19 cellular contexts compared by ENCODE assay signal in the genomic region with DNA sequence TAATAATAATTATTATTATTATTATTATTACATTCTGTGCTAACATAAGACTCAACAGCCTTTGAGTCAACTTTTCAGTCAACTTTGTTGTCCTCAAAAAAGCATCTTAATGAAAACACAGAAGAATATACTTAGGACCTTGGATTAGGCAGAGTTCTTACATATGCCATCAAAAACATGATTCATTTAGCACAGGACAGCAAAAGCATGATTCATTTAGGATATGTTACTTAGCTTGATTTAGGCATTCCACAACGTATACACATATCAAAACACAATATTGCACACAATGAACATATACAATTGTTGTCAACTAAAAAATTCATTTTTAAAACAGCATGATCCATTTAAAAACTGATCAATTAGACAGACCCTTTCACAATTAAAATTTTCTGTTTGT.
"Had no signal": no experiment of that assay in that cellular context is flagged by ENCODE, and none has a peak within 500 bp of the region (broad histone marks: within the 10 kb centered on the region; RNA-seq: fewer than 3 reads in every experiment).

No MANE protein-coding gene starts in this region.

- ATAC-seq: effector memory CD8-positive, alpha-beta T cell; gastrocnemius medialis had no signal

- H3K9me3 ChIP-seq: gastrocnemius medialis, left ventricle myocardium inferior, tibial artery had no signal

- H3K36me3 ChIP-seq: gastrocnemius medialis, left ventricle myocardium inferior, tibial artery, WERI-Rb-1 had no signal

- H3K27me3 ChIP-seq: gastrocnemius medialis, tibial artery had no signal

- H3K4me3 ChIP-seq: gastrocnemius medialis, left ventricle myocardium inferior, tibial artery had no signal

- H3K27ac ChIP-seq: epithelial cell of prostate, gastrocnemius medialis, left ventricle myocardium inferior, tibial artery, WERI-Rb-1 had no signal

- H3K4me1 ChIP-seq: gastrocnemius medialis, left ventricle myocardium inferior, tibial artery had no signal

- DNase-seq: activated CD4-positive, alpha-beta T cell treated with anti-CD3 and anti-CD28 coated beads for 1 hour; activated CD4-positive, alpha-beta T cell treated with anti-CD3 and anti-CD28 coated beads, Interleukin-2, amount 50 U/mL, for 4 hours; amniotic stem cell; caudate nucleus; effector memory CD8-positive, alpha-beta T cell; gastrocnemius medialis; head of caudate nucleus; kidney glomerular epithelial cell; left ventricle myocardium inferior; mammary epithelial cell; midbrain; posterior cingulate gyrus; retina; stimulated activated CD4-positive, alpha-beta T cell treated with anti-CD3 and anti-CD28 coated beads, Interleukin-2, amount 100 ng/mL, for 24 hours; stimulated activated naive CD4-positive, alpha-beta T cell treated with Interleukin-2 at 50 U/mL for 16 hours; T-helper 2 cell; tibial artery; WERI-Rb-1 had no signal
